ENCODE assay signal across 14 cellular contexts in genomic region chr11:96167787-96168186, GRCh38.
DNase-seq lines count a peak whose midpoint lies in the region; ATAC-seq and TF ChIP-seq lines count a peak whose summit lies in the region.
"Had no signal": no experiment of that assay in that cellular context is flagged by ENCODE, and none has a peak within 500 bp of the region (broad histone marks: within the 10 kb centered on the region; RNA-seq: fewer than 3 reads in every experiment).

No MANE protein-coding gene starts in this region.

- H3K4ac ChIP-seq in mesendoderm (ENCODE audit: low read depth, low read length): no peak overlapping the region

- no peak overlapping the region for H3K4me2 ChIP-seq in mesendoderm (ENCODE audit: low read length)

- ATAC-seq in activated T-cell treated with anti-CD3 and anti-CD28 coated beads, Interleukin-2, amount 50 U/mL, for 72 hours (replicated peaks in 1 of 2): no peak
- no peak for ATAC-seq in activated T-cell treated with anti-CD3 and anti-CD28 coated beads, Interleukin-2, amount 50 U/mL, for 4 hours
- ATAC-seq in activated T-helper 17 cell treated with anti-CD3 and anti-CD28 coated beads, Interleukin-2, amount 50 U/mL, for 72 hours (replicated peaks): no peak
- ATAC-seq: left colon had no signal

- no peak for TF ChIP-seq CTCF in tibial artery (IDR thresholded peaks at IDR 0.05)

- intact Hi-C loops in tibial artery (cut with DNase I; ENCODE audit: low total_unique reads): loop anchor here (10.0 kb wide), 1 partner anchor 97 kb away; no protein-coding TSS in a partner anchor

- no peak overlapping the region for H2BK120ac ChIP-seq in mesendoderm (ENCODE audit: low read depth, low read length)

- H3K27me3 Mint-ChIP-seq in activated T-cell treated with anti-CD3 and anti-CD28 coated beads, Interleukin-2, amount 50 U/mL, for 72 hours (ENCODE audit: low read depth): no peaks in the 10 kb centered on the region
- no peaks in the 10 kb centered on the region for H3K27me3 Mint-ChIP-seq in activated T-cell treated with anti-CD3 and anti-CD28 coated beads, Interleukin-2, amount 50 U/mL, for 4 hours (ENCODE audit: low read depth)
- H3K27me3 Mint-ChIP-seq in activated T-helper 17 cell treated with anti-CD3 and anti-CD28 coated beads, Interleukin-2, amount 50 U/mL, for 72 hours: no peaks in the 10 kb centered on the region

- WGBS in mesendoderm (ENCODE audit: extremely low coverage, insufficient coverage, low lambda C conversion rate): no CpG with 5 or more reads among the region's 3 CpGs

- peaks cover 6 to 11% of the 10 kb centered on the region in 2 donors for H3K36me3 Mint-ChIP-seq in activated T-cell treated with anti-CD3 and anti-CD28 coated beads, Interleukin-2, amount 50 U/mL, for 72 hours (ENCODE audit: insufficient read depth in 2 of 2)
- H3K36me3 Mint-ChIP-seq in activated T-cell treated with anti-CD3 and anti-CD28 coated beads, Interleukin-2, amount 50 U/mL, for 4 hours (ENCODE audit: insufficient read depth): peaks cover 34% of the 10 kb centered on the region
- peaks cover 6% of the 10 kb centered on the region for H3K36me3 Mint-ChIP-seq in activated T-helper 17 cell treated with anti-CD3 and anti-CD28 coated beads, Interleukin-2, amount 50 U/mL, for 72 hours (ENCODE audit: low read depth)

- no peak overlapping the region for H2BK5ac ChIP-seq in mesendoderm (ENCODE audit: low read length)

- no peak overlapping the region for H3K23ac ChIP-seq in mesendoderm (ENCODE audit: low read length)

- no peak overlapping the region for H3K18ac ChIP-seq in mesendoderm (ENCODE audit: low read length)

- H3K27ac ChIP-seq in mesendoderm (ENCODE audit: low read depth, low read length) (no peak overlapping the region), tibial artery (peak overlapping the region; percentile 48 to 49)
- H3K27ac ChIP-seq: neutrophil had no signal

- no peak overlapping the region for H3K9ac ChIP-seq in mesendoderm (ENCODE audit: low read length)

- H3K56ac ChIP-seq in mesendoderm (ENCODE audit: low read length): no peak overlapping the region

- H4K5ac ChIP-seq in mesendoderm (ENCODE audit: low read length): no peak overlapping the region

- H3K79me1 ChIP-seq in mesendoderm (ENCODE audit: low read length): no peaks in the 10 kb centered on the region

- no peaks in the 10 kb centered on the region for H3K9me3 ChIP-seq in tibial artery
- H3K9me3 ChIP-seq: neutrophil had no signal

- H3K4me3 Mint-ChIP-seq in activated T-cell treated with anti-CD3 and anti-CD28 coated beads, Interleukin-2, amount 50 U/mL, for 72 hours: peak overlapping the region; percentile 0 to 31
- H3K4me3 Mint-ChIP-seq in activated T-cell treated with anti-CD3 and anti-CD28 coated beads, Interleukin-2, amount 50 U/mL, for 4 hours: no peak overlapping the region
- no peak overlapping the region for H3K4me3 Mint-ChIP-seq in activated T-helper 17 cell treated with anti-CD3 and anti-CD28 coated beads, Interleukin-2, amount 50 U/mL, for 72 hours

- no peaks in the 10 kb centered on the region for H3K36me3 ChIP-seq in mesendoderm (ENCODE audit: control insufficient read depth, insufficient read depth, low read length)
- H3K36me3 ChIP-seq in tibial artery: no peaks in the 10 kb centered on the region
- H3K36me3 ChIP-seq: neutrophil had no signal

- H3K9me3 Mint-ChIP-seq in activated T-cell treated with anti-CD3 and anti-CD28 coated beads, Interleukin-2, amount 50 U/mL, for 72 hours: peaks cover 0 to 3% of the 10 kb centered on the region in 2 donors
- H3K9me3 Mint-ChIP-seq in activated T-cell treated with anti-CD3 and anti-CD28 coated beads, Interleukin-2, amount 50 U/mL, for 4 hours: no peaks in the 10 kb centered on the region
- no peaks in the 10 kb centered on the region for H3K9me3 Mint-ChIP-seq in activated T-helper 17 cell treated with anti-CD3 and anti-CD28 coated beads, Interleukin-2, amount 50 U/mL, for 72 hours

- no peak overlapping the region for H4K8ac ChIP-seq in mesendoderm (ENCODE audit: low read depth, low read length)

- DNase-seq in activated T-cell treated with anti-CD3 and anti-CD28 coated beads, Interleukin-2, amount 50 U/mL, for 72 hours: no peak
- DNase-seq in activated T-cell treated with anti-CD3 and anti-CD28 coated beads, Interleukin-2, amount 50 U/mL, for 4 hours: no peak
- peak; percentile 40 for DNase-seq in mesendoderm
- no peak for DNase-seq in tibial artery
- DNase-seq in medulla oblongata (ENCODE audit: extremely low spot score): no peak
- no peak for DNase-seq in AG08396 (ENCODE audit: low spot score)
- DNase-seq in kidney tubule cell (ENCODE audit: low spot score): no peak
- DNase-seq: activated CD4-positive, alpha-beta T cell treated with anti-CD3 and anti-CD28 coated beads for 4 hours; activated naive CD4-positive, alpha-beta T cell; left colon; NCI-H2081 treated with DMSO at 0.1 percent for 48 hours; retina had no signal

- H2AK5ac ChIP-seq in mesendoderm (ENCODE audit: low read length): no peak overlapping the region

- H3K4me1 Mint-ChIP-seq in activated T-cell treated with anti-CD3 and anti-CD28 coated beads, Interleukin-2, amount 50 U/mL, for 72 hours (ENCODE audit: low read depth): peaks cover 64% of the 10 kb centered on the region
- peaks cover 67% of the 10 kb centered on the region for H3K4me1 Mint-ChIP-seq in activated T-cell treated with anti-CD3 and anti-CD28 coated beads, Interleukin-2, amount 50 U/mL, for 4 hours (ENCODE audit: low read depth)
- peaks cover 25% of the 10 kb centered on the region for H3K4me1 Mint-ChIP-seq in activated T-helper 17 cell treated with anti-CD3 and anti-CD28 coated beads, Interleukin-2, amount 50 U/mL, for 72 hours

- peaks cover 13% of the 10 kb centered on the region for H3K4me1 ChIP-seq in mesendoderm (ENCODE audit: control insufficient read depth, low read depth, low read length)
- peaks cover 0 to 67% (median 36%) of the 10 kb centered on the region in 4 donors for H3K4me1 ChIP-seq in tibial artery

- H2BK15ac ChIP-seq in mesendoderm (replicated peaks; ENCODE audit: low read depth): no peak overlapping the region

- H3K79me2 ChIP-seq in mesendoderm (ENCODE audit: control insufficient read depth, insufficient read depth, low read length): no peaks in the 10 kb centered on the region

- peak overlapping the region; percentile 81 for H3K27ac Mint-ChIP-seq in activated T-cell treated with anti-CD3 and anti-CD28 coated beads, Interleukin-2, amount 50 U/mL, for 72 hours
- H3K27ac Mint-ChIP-seq in activated T-helper 17 cell treated with anti-CD3 and anti-CD28 coated beads, Interleukin-2, amount 50 U/mL, for 72 hours: peak overlapping the region; percentile 10

- H3K27me3 ChIP-seq in mesendoderm (ENCODE audit: insufficient read depth, low read length, poor library complexity) (no peaks in the 10 kb centered on the region), tibial artery (no peaks in the 10 kb centered on the region)
- H3K27me3 ChIP-seq: neutrophil had no signal

- no peak overlapping the region for H3K4me3 ChIP-seq in mesendoderm (ENCODE audit: low read length)
- H3K4me3 ChIP-seq in tibial artery: no peak overlapping the region

Comparison
In these comparisons a context has a peak if more than half of its experiments do, and no peak if none do; other contexts are left out.
1. H3K4me3 Mint-ChIP-seq: peak in activated T-cell treated with anti-CD3 and anti-CD28 coated beads, Interleukin-2, amount 50 U/mL, for 72 hours (2 of 2); none in activated T-cell treated with anti-CD3 and anti-CD28 coated beads, Interleukin-2, amount 50 U/mL, for 4 hours (single experiment) and activated T-helper 17 cell treated with anti-CD3 and anti-CD28 coated beads, Interleukin-2, amount 50 U/mL, for 72 hours (single experiment).